In the genomic region with DNA sequence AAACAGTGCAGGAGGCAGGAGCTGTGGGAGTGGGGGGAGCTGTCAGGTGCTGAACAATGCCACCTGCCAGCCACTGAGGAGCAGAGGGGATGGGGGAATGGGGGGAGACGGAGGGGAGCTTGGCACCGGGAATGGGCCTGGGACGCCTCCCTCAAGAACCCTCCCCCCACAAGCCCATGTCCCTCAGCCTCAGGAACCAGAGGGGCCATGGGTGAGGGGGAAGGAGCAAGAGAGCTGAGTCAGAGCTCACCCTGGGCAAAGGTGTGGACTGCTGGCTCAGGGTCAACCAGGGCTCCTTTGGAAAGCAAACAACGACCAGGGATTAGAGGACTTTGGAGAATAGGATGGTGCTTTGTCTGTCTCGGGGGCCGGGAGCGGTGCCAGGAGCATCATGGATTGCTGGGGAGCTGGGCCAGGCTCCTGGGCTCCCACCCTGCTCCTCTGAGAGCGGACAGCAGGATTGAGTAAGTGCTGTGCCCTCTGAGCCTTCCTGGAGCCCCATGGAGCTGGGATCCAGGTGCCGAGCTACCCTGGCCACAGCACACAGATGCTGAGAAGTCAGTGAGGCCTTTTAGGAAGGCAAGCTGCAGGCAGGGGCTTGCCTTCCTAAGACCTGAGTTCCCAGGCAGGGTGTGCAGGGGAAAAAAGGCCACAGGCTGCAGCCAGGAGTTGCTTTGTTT, we compare ENCODE assay signal across 17 cellular contexts. TPM values are rescaled to one million over a fixed set of nuclear protein-coding genes. Genes with fewer than 3 reads are reported as not detected.
DNase-seq lines count a peak whose midpoint lies in the region; ATAC-seq and TF ChIP-seq lines count a peak whose summit lies in the region.
"Not testable (repeated sequence)": the region's sequence is repeated elsewhere in the genome, so short reads cannot be mapped to it uniquely, and the experiment has no call there.
"Had no signal": no experiment of that assay in that cellular context is flagged by ENCODE, and none has a peak within 500 bp of the region (broad histone marks: within the 10 kb centered on the region; RNA-seq: fewer than 3 reads in every experiment).

No MANE protein-coding gene starts in this region.

- not testable (repeated sequence) for H3K9ac ChIP-seq in mammary epithelial cell (ENCODE audit: insufficient read depth, low read length)

- H2AFZ ChIP-seq in mammary epithelial cell (ENCODE audit: low read depth, low read length): not testable (repeated sequence)

- H3K4me2 ChIP-seq in mammary epithelial cell (ENCODE audit: insufficient read depth, low read depth, low read length): not testable (repeated sequence)

- not testable (repeated sequence) for H3K9me3 ChIP-seq in mammary epithelial cell (replicated peaks; ENCODE audit: insufficient read depth, low read length); lung (ENCODE audit: control insufficient read depth in 2 of 2, insufficient read depth in 1 of 2, low read length in 1 of 2); vagina

- not testable (repeated sequence) for H3K27ac ChIP-seq in mammary epithelial cell (ENCODE audit: insufficient read depth, low read depth, low read length); lung (ENCODE audit: low read depth in 1 of 2, low read length in 1 of 2); vagina

- not testable (repeated sequence) for ATAC-seq in Right ventricle myocardium superior (ENCODE audit: poor library complexity); lung (ENCODE audit: insufficient read depth, low FRiP score)

- not testable (repeated sequence) for H3K79me2 ChIP-seq in mammary epithelial cell (ENCODE audit: insufficient read depth, low read length)

- not testable (repeated sequence) for TF ChIP-seq POLR2A in vagina (IDR thresholded peaks at IDR 0.05)

- 24% methylated on average over 7 of the region's 9 CpGs for WGBS in mammary epithelial cell (ENCODE audit: low coverage, missing lambda C conversion rate)
- 72 to 82% methylated on average over 9 of the region's 9 CpGs for WGBS in lung, 2 donors

- not testable (repeated sequence) for H3K27me3 ChIP-seq in mammary epithelial cell (ENCODE audit: insufficient read depth, low read length); lung (ENCODE audit: control insufficient read depth, insufficient read depth); vagina

- CTCF ChIA-PET in mammary epithelial cell (lab: Charles Lee; ENCODE audit: low non-redundant PET): not testable (repeated sequence)

- DNase-seq in DMS53 (lab: John Stamatoyannopoulos, UW): peak; percentile 75
- peak; percentile 45 for DNase-seq in NCI-H146 treated with DMSO at 0.1 percent for 48 hours (lab: John Stamatoyannopoulos, UW; ENCODE audit: unreplicated experiment)
- peak; percentile 65 for DNase-seq in NCI-H345 treated with DMSO at 0.1 percent for 48 hours (lab: John Stamatoyannopoulos, UW; ENCODE audit: unreplicated experiment)
- peak; percentile 58 to 65 for DNase-seq in SHP77 (lab: John Stamatoyannopoulos, UW)
- DNase-seq in mammary epithelial cell: peak; percentile 8
- DNase-seq in Right ventricle myocardium superior: peak; percentile 38
- DNase-seq in lung (ENCODE audit: low spot score): peak; percentile 25
- DNase-seq in vagina (ENCODE audit: extremely low spot score in 2 of 2): peak; percentile 47 to 82

- TF ChIP-seq CTCF in mammary epithelial cell (conservative IDR thresholded peaks at IDR 0.05 in 1 of 2, IDR thresholded peaks at IDR 0.05 in 1 of 2; ENCODE audit: extremely low read depth in 1 of 2, insufficient read depth in 1 of 2, low read depth in 1 of 2, low read length in 2 of 2); lung (IDR thresholded peaks at IDR 0.05; ENCODE audit: control extremely low read depth, extremely low read depth); vagina (IDR thresholded peaks at IDR 0.05): not testable (repeated sequence)

- not testable (repeated sequence) for H3K4me3 ChIP-seq in mammary epithelial cell (replicated peaks in 1 of 3; ENCODE audit: insufficient read depth in 1 of 3, low read depth in 2 of 3, low read length in 3 of 3); lung; vagina

- peaks cover 11% of the 10 kb centered on the region for H3K4me1 ChIP-seq in mammary epithelial cell (ENCODE audit: insufficient read depth, low read length)
- H3K4me1 ChIP-seq in lung (ENCODE audit: control insufficient read depth in 2 of 2, insufficient read depth in 2 of 2, low read length in 2 of 2); vagina: not testable (repeated sequence)

- H3K36me3 ChIP-seq in mammary epithelial cell (ENCODE audit: insufficient read depth, low read length); lung (ENCODE audit: control insufficient read depth in 2 of 2, insufficient read depth in 2 of 2, low read length in 2 of 2); vagina: not testable (repeated sequence)

- in situ Hi-C loops in mammary epithelial cell (cut with MboI; ENCODE audit: low sequenced_read_pairs in 2 of 2): loop anchor here (25.0 kb wide), 1 partner anchor 1594 kb away; a partner anchor contains a TSS

- not testable (repeated sequence) for H4K20me1 ChIP-seq in mammary epithelial cell (ENCODE audit: insufficient read depth, low read length)

- intact Hi-C loops in mammary epithelial cell (cut with micrococcal nuclease); Right ventricle myocardium superior (cut with DNase I); vagina (cut with DNase I): not testable (repeated sequence)

- not testable (repeated sequence) for BruUV-seq in mammary epithelial cell (replicated peaks; lab: Mats Ljungman, UMichigan)

- dilution Hi-C loops in mammary epithelial cell (cut with HindIII; ENCODE audit: low sequenced_read_pairs): not testable (repeated sequence)

RNA-seq across cellular contexts. Expression of a gene that starts 33.3 kb away (rescaled TPM):
- total RNA-seq in mammary epithelial cell (10 to 100 TPM in 1 of 2 donors, 1 to 10 TPM in 1; 2.7 to 13.0 TPM), Right ventricle myocardium superior (6.4 TPM), lung (1 to 10 TPM; 1.2 to 4.4 TPM), vagina (1.2 TPM)
- polyA plus RNA-seq in mammary epithelial cell (not detected), lung (1 to 10 TPM; 5.2 to 6.2 TPM)
- not detected for polyA minus RNA-seq in mammary epithelial cell
- total RNA-seq: G401, H4, LHCN-M2, NCI-H460, PC-3 had no signal

RNA-seq across cellular contexts. Expression of a gene that starts 48.3 kb away (rescaled TPM):
- total RNA-seq in mammary epithelial cell: under 1 TPM; under 0.01 to 0.09 TPM
- 0.05 TPM for polyA plus RNA-seq in mammary epithelial cell
- not detected for polyA minus RNA-seq in mammary epithelial cell
- 6.4 TPM for total RNA-seq in Right ventricle myocardium superior
- total RNA-seq in lung: under 1 TPM; 0.21 to 0.88 TPM
- polyA plus RNA-seq in lung: under 1 TPM; 0.25 to 0.31 TPM
- 0.49 TPM for total RNA-seq in vagina
- total RNA-seq: CD4-positive, alpha-beta memory T cell; cerebellum; G401; H4; IMR-90; LHCN-M2; NCI-H460; PC-3; temporal lobe had no signal
- polyA plus RNA-seq: CD4-positive, alpha-beta memory T cell; IMR-90 had no signal

Comparison
In these comparisons a context has a peak if more than half of its experiments do, and no peak if none do; other contexts are left out.
1. DNase-seq: peak in every context shown above with its lines; median percentile 75 in DMS53; 65 in NCI-H345 treated with DMSO at 0.1 percent for 48 hours; 64 in vagina; 62 in SHP77; 45 in NCI-H146 treated with DMSO at 0.1 percent for 48 hours; 38 in Right ventricle myocardium superior; 25 in lung; 8 in mammary epithelial cell.